2 cellular contexts compared by ENCODE assay signal in genomic region chr5:68137451-68138190, GRCh38.
TF ChIP-seq lines count a peak whose summit lies in the region.

No MANE protein-coding gene starts in this region.

TF ChIP-seq in liver, 16 proteins besides CTCF, POLR2A, EP300 and RAD21 (continued from another document):
- no peak for TF ChIP-seq REST (IDR thresholded peaks at IDR 0.05)
- TF ChIP-seq FOXA1 (IDR thresholded peaks at IDR 0.05), result no peak
- no peak for TF ChIP-seq HNF4A (conservative IDR thresholded peaks at IDR 0.05)

TF ChIP-seq in HepG2, 621 proteins besides CTCF, POLR2A, EP300 and RAD21 (continued from another document):
- TF ChIP-seq GMEB2 (CRISPR knock-in tag; IDR thresholded peaks at IDR 0.05; ENCODE audit: low read depth), result no peak
